In the genomic region with DNA sequence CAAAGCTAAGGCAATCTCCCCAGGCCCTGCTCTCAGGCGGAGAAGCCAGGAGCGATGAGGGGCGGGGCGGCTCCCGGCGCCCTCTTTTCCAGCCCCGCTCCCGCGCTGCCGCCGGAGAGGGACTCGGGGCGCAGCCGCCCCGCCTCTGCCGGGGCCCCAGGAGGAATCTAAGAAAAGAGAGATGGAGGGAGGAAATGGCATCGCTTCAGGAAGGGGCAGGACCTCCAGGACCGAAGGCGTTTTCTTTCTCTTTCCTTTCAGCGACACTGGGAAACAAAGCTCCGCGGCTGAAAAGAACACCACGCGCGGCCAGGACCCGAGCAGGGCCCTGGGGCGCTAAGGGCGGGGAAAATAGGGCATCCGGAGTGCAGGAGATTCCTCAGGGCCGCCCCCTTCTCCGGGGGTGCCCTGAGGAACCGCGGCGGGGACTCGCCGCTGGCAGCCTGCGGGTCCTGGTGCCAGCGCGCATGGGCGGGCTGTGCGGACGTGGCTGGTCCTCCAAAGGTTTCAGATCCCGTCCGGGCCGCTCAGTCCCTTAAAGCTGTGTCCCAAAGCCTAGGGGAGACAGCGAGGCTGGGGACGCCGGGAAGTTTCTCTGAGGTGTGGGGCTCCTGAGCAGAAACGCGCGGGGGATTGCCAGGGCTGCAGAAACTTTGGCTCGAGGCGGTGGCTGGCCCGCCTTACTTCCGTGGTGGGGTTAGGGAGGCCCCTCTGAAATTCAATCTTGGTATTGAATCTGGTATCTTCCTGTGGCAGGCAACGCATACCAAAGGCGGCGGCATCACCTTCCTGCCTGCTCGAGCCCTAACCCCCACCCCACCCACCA, we compare ENCODE assay signal across 9 cellular contexts. TPM values are rescaled to one million over a fixed set of nuclear protein-coding genes. Genes with fewer than 3 reads are reported as not detected.
A peak's percentile ranks its signal among the peaks of the same experiment; 100 is the strongest.
DNase-seq lines count a peak whose midpoint lies in the region; ATAC-seq and TF ChIP-seq lines count a peak whose summit lies in the region.
"Had no signal": no experiment of that assay in that cellular context is flagged by ENCODE, and none has a peak within 500 bp of the region (broad histone marks: within the 10 kb centered on the region; RNA-seq: fewer than 3 reads in every experiment).

No MANE protein-coding gene starts in this region.

- H3K9me3 ChIP-seq in iPS-15b (ENCODE audit: control insufficient read depth, insufficient read depth, low read length) (no peaks in the 10 kb centered on the region), spleen (no peaks in the 10 kb centered on the region)

- TF ChIP-seq CTCF in spleen (IDR thresholded peaks at IDR 0.05 in 8 of 11, conservative IDR thresholded peaks at IDR 0.05 in 3 of 11): no peak

- peaks cover 88% of the 10 kb centered on the region for H3K27me3 ChIP-seq in iPS-15b (ENCODE audit: control insufficient read depth, insufficient read depth, low read length)
- peaks cover 5 to 93% (median 77%) of the 10 kb centered on the region in 7 donors for H3K27me3 ChIP-seq in spleen (replicated peaks in 1 of 7)

- DNase-seq in A172 (ENCODE audit: low spot score): peak; percentile 11
- peak in 1 of 2 donors; percentile 13 for DNase-seq in activated T-cell treated with anti-CD3 and anti-CD28 coated beads, Interleukin-2, amount 50 U/mL, for 72 hours
- DNase-seq in spleen: no peak
- DNase-seq in NCI-H146 treated with DMSO at 0.1 percent for 48 hours (lab: John Stamatoyannopoulos, UW; ENCODE audit: unreplicated experiment): no peak
- no peak for DNase-seq in OCI-M2 (lab: John Stamatoyannopoulos, UW; ENCODE audit: unreplicated experiment)

- intact Hi-C loops in spleen (cut with DNase I; ENCODE audit: low total_unique reads): no loop called here

- peaks cover 33% of the 10 kb centered on the region for H3K4me1 Mint-ChIP-seq in activated T-cell treated with anti-CD3 and anti-CD28 coated beads, Interleukin-2, amount 50 U/mL, for 72 hours (ENCODE audit: low read depth)

- peaks cover 88% of the 10 kb centered on the region for H3K27me3 Mint-ChIP-seq in activated T-cell treated with anti-CD3 and anti-CD28 coated beads, Interleukin-2, amount 50 U/mL, for 72 hours (ENCODE audit: low read depth)

- H3K9ac ChIP-seq in iPS-15b (ENCODE audit: low read depth, low read length): peak overlapping the region; percentile 24

- H3K4me3 ChIP-seq in iPS-15b (ENCODE audit: low read depth, low read length): peak overlapping the region; percentile 74
- peak overlapping the region; percentile 52 to 72 (median 60) for H3K4me3 ChIP-seq in spleen

- H3K36me3 Mint-ChIP-seq in activated T-cell treated with anti-CD3 and anti-CD28 coated beads, Interleukin-2, amount 50 U/mL, for 72 hours (ENCODE audit: insufficient read depth in 2 of 2): peaks cover 2% of the 10 kb centered on the region in 2 donors

- no peak overlapping the region for H3K27ac ChIP-seq in spleen

- H3K4me1 ChIP-seq in iPS-15b (ENCODE audit: control insufficient read depth, insufficient read depth, low read length) (peaks cover 8% of the 10 kb centered on the region), spleen (peaks cover 7 to 31% (median 19%) of the 10 kb centered on the region in 6 donors)

- H3K4me3 Mint-ChIP-seq in activated T-cell treated with anti-CD3 and anti-CD28 coated beads, Interleukin-2, amount 50 U/mL, for 72 hours: peak overlapping the region; percentile 89 to 94

- peaks cover under 1% of the 10 kb centered on the region in 2 donors for H3K9me3 Mint-ChIP-seq in activated T-cell treated with anti-CD3 and anti-CD28 coated beads, Interleukin-2, amount 50 U/mL, for 72 hours

- WGBS in spleen, 5 donors: 1% methylated on average over 47 to 59 of the region's 59 CpGs

- no peak for TF ChIP-seq POLR2A in spleen (IDR thresholded peaks at IDR 0.05)

- H3K36me3 ChIP-seq in iPS-15b (ENCODE audit: control insufficient read depth, insufficient read depth, low read length) (no peaks in the 10 kb centered on the region), spleen (no peaks in the 10 kb centered on the region)

- ATAC-seq in GM18498 (IDR thresholded peaks at IDR 0.05; ENCODE audit: unreplicated experiment): peak; percentile 45
- ATAC-seq in activated T-cell treated with anti-CD3 and anti-CD28 coated beads, Interleukin-2, amount 50 U/mL, for 72 hours (replicated peaks in 1 of 2): peak; percentile 43 to 63
- no peak for ATAC-seq in HG03108 (IDR thresholded peaks at IDR 0.05; ENCODE audit: unreplicated experiment)

- no peak overlapping the region for H3K27ac Mint-ChIP-seq in activated T-cell treated with anti-CD3 and anti-CD28 coated beads, Interleukin-2, amount 50 U/mL, for 72 hours

RNA-seq across cellular contexts. Expression of a gene that starts 2.8 kb away (rescaled TPM):
- total RNA-seq in A172 (2014; rRNA removed; shearing (Covaris generic)): not detected in 2 replicates
- total RNA-seq in activated T-cell treated with anti-CD3 and anti-CD28 coated beads, Interleukin-2, amount 50 U/mL, for 72 hours: not detected
- total RNA-seq in spleen: not detected
- polyA plus RNA-seq in spleen: not detected
- total RNA-seq: dermis microvascular lymphatic vessel endothelial cell had no signal
